Comparison of ENCODE assay signal across 8 cellular contexts in genomic region chr22:24134090-24134846, GRCh38. TPM values are rescaled to one million over a fixed set of nuclear protein-coding genes. Genes with fewer than 3 reads are reported as not detected.
DNase-seq lines count a peak whose midpoint lies in the region; ATAC-seq and TF ChIP-seq lines count a peak whose summit lies in the region.

No MANE protein-coding gene starts in this region.

- no peak overlapping the region for H3K9ac ChIP-seq in colonic mucosa (ENCODE audit: low read depth in 2 of 2, low read length in 2 of 2)

- H3K36me3 Mint-ChIP-seq in activated naive CD8-positive, alpha-beta T cell treated with anti-CD3 and anti-CD28 coated beads, Interleukin-2, amount 50 U/mL, for 24 hours (ENCODE audit: low read depth) = peaks cover 27% of the 10 kb centered on the region
- peaks cover 4% of the 10 kb centered on the region for H3K36me3 Mint-ChIP-seq in neural crest cell (ENCODE audit: low read depth)

- no peaks in the 10 kb centered on the region for H3K27me3 Mint-ChIP-seq in activated naive CD8-positive, alpha-beta T cell treated with anti-CD3 and anti-CD28 coated beads, Interleukin-2, amount 50 U/mL, for 24 hours
- H3K27me3 Mint-ChIP-seq in neural crest cell (ENCODE audit: low read depth) = no peaks in the 10 kb centered on the region

- H3K27me3 ChIP-seq in colonic mucosa = no peaks in the 10 kb centered on the region

- peak; percentile 60 for DNase-seq in activated CD4-positive, alpha-beta T cell treated with anti-CD3 and anti-CD28 coated beads for 1 hour
- peak; percentile 71 for DNase-seq in activated naive CD8-positive, alpha-beta T cell treated with anti-CD3 and anti-CD28 coated beads, Interleukin-2, amount 50 U/mL, for 24 hours
- DNase-seq in neural crest cell (ENCODE audit: low read depth, low spot score) (peak; percentile 65), substantia nigra (lab: John Stamatoyannopoulos, UW) (peak in 36 of 49 donors; percentile 7 to 79 (median 50)), GM03348 (ENCODE audit: low spot score) (no peak), NCI-H774 (lab: John Stamatoyannopoulos, UW) (no peak), colonic mucosa (no peak)

- H3K4me1 Mint-ChIP-seq in activated naive CD8-positive, alpha-beta T cell treated with anti-CD3 and anti-CD28 coated beads, Interleukin-2, amount 50 U/mL, for 24 hours = peaks cover 31% of the 10 kb centered on the region
- H3K4me1 Mint-ChIP-seq in neural crest cell = peaks cover 14% of the 10 kb centered on the region

- ATAC-seq in activated naive CD8-positive, alpha-beta T cell treated with anti-CD3 and anti-CD28 coated beads, Interleukin-2, amount 50 U/mL, for 24 hours = peak; percentile 55
- ATAC-seq in HG03159 (IDR thresholded peaks at IDR 0.05; ENCODE audit: unreplicated experiment) = no peak

- no peak overlapping the region for H3K4me3 Mint-ChIP-seq in activated naive CD8-positive, alpha-beta T cell treated with anti-CD3 and anti-CD28 coated beads, Interleukin-2, amount 50 U/mL, for 24 hours
- no peak overlapping the region for H3K4me3 Mint-ChIP-seq in neural crest cell

- TF ChIP-seq CTCF in neural crest cell (conservative IDR thresholded peaks at IDR 0.05) (no peak), colonic mucosa (IDR thresholded peaks at IDR 0.05) (no peak)

- peak overlapping the region; percentile 65 for H3K27ac Mint-ChIP-seq in activated naive CD8-positive, alpha-beta T cell treated with anti-CD3 and anti-CD28 coated beads, Interleukin-2, amount 50 U/mL, for 24 hours
- peak overlapping the region; percentile 75 for H3K27ac Mint-ChIP-seq in neural crest cell (ENCODE audit: unreplicated experiment)

- H3K9me3 ChIP-seq in colonic mucosa = no peaks in the 10 kb centered on the region

- H3K27ac ChIP-seq in substantia nigra (ENCODE audit: low read depth, low read length, poor library complexity, severe bottlenecking) = no peak overlapping the region
- no peak overlapping the region for H3K27ac ChIP-seq in colonic mucosa

- no peaks in the 10 kb centered on the region for H3K36me3 ChIP-seq in colonic mucosa

- H3K4me1 ChIP-seq in colonic mucosa = no peaks in the 10 kb centered on the region

- H3K4me3 ChIP-seq in colonic mucosa = no peak overlapping the region

- H3K9me3 Mint-ChIP-seq in activated naive CD8-positive, alpha-beta T cell treated with anti-CD3 and anti-CD28 coated beads, Interleukin-2, amount 50 U/mL, for 24 hours = no peaks in the 10 kb centered on the region
- no peaks in the 10 kb centered on the region for H3K9me3 Mint-ChIP-seq in neural crest cell

- intact Hi-C loops in colonic mucosa (cut with DNase I) = no loop called here

RNA-seq across cellular contexts. Expression of gene SUSD2, which starts 47.0 kb away (rescaled TPM):
- total RNA-seq in neural crest cell (0.37 and 0.66 TPM in 2 replicates), colonic mucosa (1 to 10 TPM; 1.2 to 2.4 TPM)

Comparison
In these comparisons a context has a peak if more than half of its experiments do, and no peak if none do; other contexts are left out.
1. DNase-seq: peak in activated CD4-positive, alpha-beta T cell treated with anti-CD3 and anti-CD28 coated beads for 1 hour (single experiment), activated naive CD8-positive, alpha-beta T cell treated with anti-CD3 and anti-CD28 coated beads, Interleukin-2, amount 50 U/mL, for 24 hours (single experiment), neural crest cell (single experiment) and substantia nigra (36 of 49); none in GM03348 (single experiment), NCI-H774 (single experiment) and colonic mucosa (single experiment).